ENCODE assay signal across 22 cellular contexts in the genomic region with DNA sequence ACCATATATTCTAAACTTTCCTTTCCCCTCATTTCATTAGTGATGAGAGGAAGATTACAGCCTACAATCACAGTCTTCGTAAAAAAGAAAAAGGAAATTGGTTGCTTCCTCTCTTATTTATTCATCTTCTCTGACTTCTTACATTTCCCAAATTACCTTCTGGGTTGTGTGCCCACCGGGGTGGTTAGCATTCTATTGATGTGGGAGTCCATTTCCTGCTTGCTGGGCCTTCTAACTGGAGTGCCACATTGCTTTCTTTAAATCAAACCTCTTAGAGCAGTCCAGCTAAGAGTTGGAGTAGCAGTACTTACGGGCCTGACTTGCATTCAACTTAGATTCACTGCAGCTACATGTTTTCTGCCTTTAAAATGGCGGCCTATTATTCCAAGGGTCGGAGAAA.
"Had no signal": no experiment of that assay in that cellular context is flagged by ENCODE, and none has a peak within 500 bp of the region (broad histone marks: within the 10 kb centered on the region; RNA-seq: fewer than 3 reads in every experiment).

No MANE protein-coding gene starts in this region.

- H3K27me3 Mint-ChIP-seq: activated naive CD8-positive, alpha-beta T cell treated with anti-CD3 and anti-CD28 coated beads, Interleukin-2, amount 50 U/mL, for 24 hours had no signal

- H3K27ac Mint-ChIP-seq: activated CD4-positive, alpha-beta memory T cell treated with anti-CD3 and anti-CD28 coated beads, Interleukin-2, amount 10 ng/mL, durations not matched to agents 7 days and 5 days; activated CD4-positive, alpha-beta T cell treated with anti-CD3 and anti-CD28 coated beads, Interleukin-2, amount 10 ng/mL, durations not matched to agents 24 days and 14 days; activated naive CD8-positive, alpha-beta T cell treated with anti-CD3 and anti-CD28 coated beads, Interleukin-2, amount 50 U/mL, for 24 hours; activated T-helper 1 cell treated with anti-CD3 and anti-CD28 coated beads, Interleukin-12 subunit alpha, Interleukin-12 subunit beta, Interleukin-2, Interleukin-4 antibody, amounts not matched to agents 30 ng/mL and 10 ng/mL and 1 ng/mL, durations not matched to agents 14 hours and 24 hours and 36 hours; natural killer cell had no signal

- DNase-seq: activated CD4-positive, alpha-beta memory T cell treated with anti-CD3 and anti-CD28 coated beads, Interleukin-2, amount 10 ng/mL, durations not matched to agents 7 days and 5 days; activated CD4-positive, alpha-beta T cell treated with anti-CD3 and anti-CD28 coated beads, Interleukin-2, amount 10 ng/mL, durations not matched to agents 24 days and 14 days; activated gamma-delta T cell; activated naive CD4-positive, alpha-beta T cell treated with anti-CD3 and anti-CD28 coated beads, Interleukin-2, amount 50 U/mL, for 16 hours; activated naive CD8-positive, alpha-beta T cell treated with anti-CD3 and anti-CD28 coated beads, Interleukin-2, amount 50 U/mL, for 24 hours; body of pancreas; caudate nucleus; dermis blood vessel endothelial cell; effector memory CD4-positive, alpha-beta T cell; foreskin melanocyte; hippocampal formation; kidney glomerular epithelial cell; left lung; natural killer cell; occipital lobe; right lobe of liver; stimulated activated CD4-positive, alpha-beta T cell treated with anti-CD3 and anti-CD28 coated beads, Interleukin-15, amount 100 ng/mL, for 24 hours; stimulated activated CD4-positive, alpha-beta T cell treated with anti-CD3 and anti-CD28 coated beads, Interleukin-2, amount 100 ng/mL, for 48 hours; stimulated activated naive CD8-positive, alpha-beta T cell treated with anti-CD3 and anti-CD28 coated beads, Interleukin-15, Interleukin-2, amounts not matched to agents 100 U/mL and 50 U/mL, for 24 hours; upper lobe of left lung had no signal

- ATAC-seq: activated naive CD8-positive, alpha-beta T cell treated with anti-CD3 and anti-CD28 coated beads, Interleukin-2, amount 50 U/mL, for 24 hours; body of pancreas; esophagus mucosa; left lung; natural killer cell; right lobe of liver; stimulated activated naive CD8-positive, alpha-beta T cell treated with anti-CD3 and anti-CD28 coated beads, Interleukin-15, Interleukin-2, amounts not matched to agents 100 U/mL and 50 U/mL, for 24 hours had no signal

- H3K36me3 Mint-ChIP-seq: natural killer cell had no signal

- H3K4me3 Mint-ChIP-seq: activated CD4-positive, alpha-beta memory T cell treated with anti-CD3 and anti-CD28 coated beads, Interleukin-2, amount 10 ng/mL, durations not matched to agents 7 days and 5 days; activated CD4-positive, alpha-beta T cell treated with anti-CD3 and anti-CD28 coated beads, Interleukin-2, amount 10 ng/mL, durations not matched to agents 24 days and 14 days; activated naive CD8-positive, alpha-beta T cell treated with anti-CD3 and anti-CD28 coated beads, Interleukin-2, amount 50 U/mL, for 24 hours; activated T-helper 1 cell treated with anti-CD3 and anti-CD28 coated beads, Interleukin-12 subunit alpha, Interleukin-12 subunit beta, Interleukin-2, Interleukin-4 antibody, amounts not matched to agents 30 ng/mL and 10 ng/mL and 1 ng/mL, durations not matched to agents 14 hours and 24 hours and 36 hours; natural killer cell had no signal

- H3K4me1 Mint-ChIP-seq: natural killer cell had no signal

- H3K9me3 Mint-ChIP-seq: activated CD4-positive, alpha-beta memory T cell treated with anti-CD3 and anti-CD28 coated beads, Interleukin-2, amount 10 ng/mL, durations not matched to agents 7 days and 5 days; activated CD4-positive, alpha-beta T cell treated with anti-CD3 and anti-CD28 coated beads, Interleukin-2, amount 10 ng/mL, durations not matched to agents 24 days and 14 days; activated naive CD8-positive, alpha-beta T cell treated with anti-CD3 and anti-CD28 coated beads, Interleukin-2, amount 50 U/mL, for 24 hours; activated T-helper 1 cell treated with anti-CD3 and anti-CD28 coated beads, Interleukin-12 subunit alpha, Interleukin-12 subunit beta, Interleukin-2, Interleukin-4 antibody, amounts not matched to agents 30 ng/mL and 10 ng/mL and 1 ng/mL, durations not matched to agents 14 hours and 24 hours and 36 hours; natural killer cell had no signal
